6 cellular contexts compared by ENCODE assay signal in the genomic region with DNA sequence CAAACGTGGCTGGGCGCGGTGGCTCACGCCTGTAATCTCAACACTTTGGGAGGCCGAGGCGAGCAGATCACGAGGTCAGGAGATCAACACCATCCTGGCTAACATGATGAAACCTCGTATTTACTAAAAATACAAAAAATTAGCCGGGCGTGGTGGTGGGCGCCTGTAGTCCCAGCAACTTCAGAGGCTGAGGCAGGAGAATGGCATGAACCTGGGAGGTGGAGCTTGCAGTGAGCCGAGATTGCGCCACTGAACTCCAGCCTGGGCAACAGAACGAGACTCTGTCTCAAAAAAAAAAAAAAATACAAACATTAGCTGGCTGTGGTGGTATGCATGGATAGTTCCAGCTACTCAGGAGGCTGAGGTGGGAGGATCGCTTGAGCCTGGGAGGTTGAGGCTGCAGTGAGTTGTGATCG. TPM values are rescaled to one million over a fixed set of nuclear protein-coding genes. Genes with fewer than 3 reads are reported as not detected.
"Had no signal": no experiment of that assay in that cellular context is flagged by ENCODE, and none has a peak within 500 bp of the region (broad histone marks: within the 10 kb centered on the region; RNA-seq: fewer than 3 reads in every experiment).

No MANE protein-coding gene starts in this region.

RNA-seq across cellular contexts. Expression of gene C9orf152, which starts 11.9 kb away (rescaled TPM):
- total RNA-seq: M059J, OCI-LY7, Right ventricle myocardium inferior, RPMI7951, SJCRH30, SK-MEL-5 had no signal
